Comparison of ENCODE assay signal across 14 cellular contexts in genomic region chr11:66905631-66906030, GRCh38.
"Had no signal": no experiment of that assay in that cellular context is flagged by ENCODE, and none has a peak within 500 bp of the region (broad histone marks: within the 10 kb centered on the region; RNA-seq: fewer than 3 reads in every experiment).

No MANE protein-coding gene starts in this region.

- H3K4me1 Mint-ChIP-seq: activated naive CD8-positive, alpha-beta T cell treated with anti-CD3 and anti-CD28 coated beads, Interleukin-2, amount 10 ng/mL, durations not matched to agents 7 days and 5 days; memory B cell had no signal

- H3K27ac Mint-ChIP-seq: activated CD4-positive, alpha-beta memory T cell treated with anti-CD3 and anti-CD28 coated beads for 36 hours; activated naive CD8-positive, alpha-beta T cell treated with anti-CD3 and anti-CD28 coated beads, Interleukin-2, amount 10 ng/mL, durations not matched to agents 7 days and 5 days; memory B cell; nephron progenitor cell; stimulated activated naive CD8-positive, alpha-beta T cell treated with anti-CD3 and anti-CD28 coated beads, Interleukin-15, Interleukin-2, amounts not matched to agents 100 ng/mL and 50 ng/mL, for 24 hours had no signal

- H3K4me3 Mint-ChIP-seq: activated CD4-positive, alpha-beta memory T cell treated with anti-CD3 and anti-CD28 coated beads for 36 hours; activated naive CD8-positive, alpha-beta T cell treated with anti-CD3 and anti-CD28 coated beads, Interleukin-2, amount 10 ng/mL, durations not matched to agents 7 days and 5 days; activated T-cell treated with anti-CD3 and anti-CD28 coated beads, Interleukin-2, amount 50 U/mL, for 4 hours; memory B cell; nephron progenitor cell; stimulated activated naive CD8-positive, alpha-beta T cell treated with anti-CD3 and anti-CD28 coated beads, Interleukin-15, Interleukin-2, amounts not matched to agents 100 ng/mL and 50 ng/mL, for 24 hours had no signal

- H3K27me3 Mint-ChIP-seq: activated CD4-positive, alpha-beta memory T cell treated with anti-CD3 and anti-CD28 coated beads for 36 hours; activated naive CD8-positive, alpha-beta T cell treated with anti-CD3 and anti-CD28 coated beads, Interleukin-2, amount 10 ng/mL, durations not matched to agents 7 days and 5 days; stimulated activated naive CD8-positive, alpha-beta T cell treated with anti-CD3 and anti-CD28 coated beads, Interleukin-15, Interleukin-2, amounts not matched to agents 100 ng/mL and 50 ng/mL, for 24 hours had no signal

- H3K27ac ChIP-seq: cardiac muscle cell, thoracic aorta had no signal

- H3K9me3 Mint-ChIP-seq: activated CD4-positive, alpha-beta memory T cell treated with anti-CD3 and anti-CD28 coated beads for 36 hours; activated naive CD8-positive, alpha-beta T cell treated with anti-CD3 and anti-CD28 coated beads, Interleukin-2, amount 10 ng/mL, durations not matched to agents 7 days and 5 days; activated T-cell treated with anti-CD3 and anti-CD28 coated beads, Interleukin-2, amount 50 U/mL, for 4 hours; memory B cell; nephron progenitor cell; stimulated activated naive CD8-positive, alpha-beta T cell treated with anti-CD3 and anti-CD28 coated beads, Interleukin-15, Interleukin-2, amounts not matched to agents 100 ng/mL and 50 ng/mL, for 24 hours had no signal

- H3K36me3 ChIP-seq: cardiac muscle cell, ovary, thoracic aorta had no signal

- DNase-seq: activated CD4-positive, alpha-beta memory T cell treated with anti-CD3 and anti-CD28 coated beads for 36 hours; activated gamma-delta T cell treated with Interleukin-2 at 50 U/mL for 16 hours; activated naive CD8-positive, alpha-beta T cell treated with anti-CD3 and anti-CD28 coated beads, Interleukin-2, amount 10 ng/mL, durations not matched to agents 7 days and 5 days; activated T-cell treated with anti-CD3 and anti-CD28 coated beads, Interleukin-2, amount 50 U/mL, for 4 hours; effector memory CD4-positive, alpha-beta T cell; left colon; nephron progenitor cell; ovary; stimulated activated CD4-positive, alpha-beta T cell treated with anti-CD3 and anti-CD28 coated beads, Interleukin-4, amount 100 ng/mL, for 24 hours; T-helper 9 cell had no signal

- H3K27me3 ChIP-seq: cardiac muscle cell, ovary had no signal

- H3K36me3 Mint-ChIP-seq: activated CD4-positive, alpha-beta memory T cell treated with anti-CD3 and anti-CD28 coated beads for 36 hours; activated naive CD8-positive, alpha-beta T cell treated with anti-CD3 and anti-CD28 coated beads, Interleukin-2, amount 10 ng/mL, durations not matched to agents 7 days and 5 days; memory B cell had no signal

- H3K4me3 ChIP-seq: cardiac muscle cell, ovary, thoracic aorta had no signal

- ATAC-seq: activated T-cell treated with anti-CD3 and anti-CD28 coated beads, Interleukin-2, amount 50 U/mL, for 4 hours had no signal

- H3K9me3 ChIP-seq: ovary, thoracic aorta had no signal
